18 cellular contexts compared by ENCODE assay signal in the genomic region with DNA sequence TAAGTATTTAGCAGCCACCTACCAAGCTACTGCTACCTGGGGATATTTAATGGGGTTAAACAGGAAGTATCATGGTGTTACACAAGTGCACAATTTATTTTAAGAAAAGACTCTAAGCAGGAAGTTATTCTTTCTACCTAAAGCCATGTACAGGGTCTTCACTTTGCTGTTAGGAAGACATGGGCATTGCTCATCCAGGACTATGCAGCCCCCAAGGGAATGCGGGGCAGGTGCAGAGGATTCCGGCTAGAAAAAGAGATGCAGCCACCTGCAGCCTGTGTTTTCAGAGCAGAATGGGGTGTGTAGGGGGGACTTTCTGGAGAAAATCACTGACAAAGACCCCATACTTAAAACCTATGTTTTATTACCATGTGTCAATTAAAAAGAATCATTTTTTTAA.
DNase-seq lines count a peak whose midpoint lies in the region; ATAC-seq and TF ChIP-seq lines count a peak whose summit lies in the region.
"Had no signal": no experiment of that assay in that cellular context is flagged by ENCODE, and none has a peak within 500 bp of the region (broad histone marks: within the 10 kb centered on the region; RNA-seq: fewer than 3 reads in every experiment).

No MANE protein-coding gene starts in this region.

- peaks cover 4% of the 10 kb centered on the region for H3K4me1 Mint-ChIP-seq in progenitor cell of endocrine pancreas (ENCODE audit: low read depth)
- H3K4me1 Mint-ChIP-seq in CD4-positive, alpha-beta T cell (ENCODE audit: low read depth) = no peaks in the 10 kb centered on the region

- peak overlapping the region; percentile 52 for H3K4me2 ChIP-seq in Loucy (ENCODE audit: low read depth, low read length, poor library complexity, severe bottlenecking)
- H3K4me2 ChIP-seq in OCI-LY7 (ENCODE audit: low read length) = peak overlapping the region; percentile 57

- no peaks in the 10 kb centered on the region for H3K27me3 Mint-ChIP-seq in progenitor cell of endocrine pancreas
- H3K27me3 Mint-ChIP-seq in CD4-positive, alpha-beta T cell = no peaks in the 10 kb centered on the region
- H3K27me3 Mint-ChIP-seq: CD4-positive, CD25-positive, alpha-beta regulatory T cell had no signal

- POLR2A ChIA-PET in OCI-LY7 (lab: Charles Lee) = no interaction called here
- POLR2A ChIA-PET in CD4-positive, alpha-beta T cell (lab: Charles Lee) = no interaction called here

- CTCF ChIA-PET in OCI-LY7 (lab: Charles Lee; ENCODE audit: unreplicated experiment) = no interaction called here
- CTCF ChIA-PET in CD4-positive, alpha-beta T cell (lab: Charles Lee) = no interaction called here

- H3K9me2 ChIP-seq in Loucy (replicated peaks; ENCODE audit: low read depth, low read length) = no peaks in the 10 kb centered on the region
- H3K9me2 ChIP-seq in OCI-LY7 (ENCODE audit: insufficient read depth, low read length) = no peaks in the 10 kb centered on the region

- H3F3A ChIP-seq in Loucy (ENCODE audit: low read depth) = peaks cover 4% of the 10 kb centered on the region; the same call in 1 of the 2 replicates

- no peaks in the 10 kb centered on the region for H4K20me1 ChIP-seq in Loucy (ENCODE audit: insufficient read depth, low read length, poor library complexity, severe bottlenecking)
- no peaks in the 10 kb centered on the region for H4K20me1 ChIP-seq in OCI-LY7 (ENCODE audit: insufficient read depth, low read length)

- TF ChIP-seq CTCF in Loucy (conservative IDR thresholded peaks at IDR 0.05; ENCODE audit: low read length) (no peak), OCI-LY7 (conservative IDR thresholded peaks at IDR 0.05; ENCODE audit: low read length) (no peak), progenitor cell of endocrine pancreas (IDR thresholded peaks at IDR 0.05; ENCODE audit: unreplicated experiment) (no peak)
- no peak for TF ChIP-seq CTCF in CD4-positive, alpha-beta T cell (IDR thresholded peaks at IDR 0.05)

- intact Hi-C loops in OCI-LY7 (cut with micrococcal nuclease; ENCODE audit: unreplicated experiment) = no loop called here
- intact Hi-C loops in CD4-positive, alpha-beta T cell (cut with DNase I, micrococcal nuclease) = no loop called here

- no peak overlapping the region for H3K4me3 Mint-ChIP-seq in progenitor cell of endocrine pancreas (ENCODE audit: low read depth)
- H3K4me3 Mint-ChIP-seq in CD4-positive, alpha-beta T cell = no peak overlapping the region
- H3K4me3 Mint-ChIP-seq: CD4-positive, CD25-positive, alpha-beta regulatory T cell had no signal

- peaks cover 3% of the 10 kb centered on the region; the same call in 1 of the 2 replicates for H3K9me3 ChIP-seq in Loucy (ENCODE audit: insufficient read depth, low read depth, low read length)
- H3K9me3 ChIP-seq in OCI-LY7 (ENCODE audit: low read length) = no peaks in the 10 kb centered on the region
- peaks cover 3% of the 10 kb centered on the region for H3K9me3 ChIP-seq in CD4-positive, alpha-beta T cell (ENCODE audit: control insufficient read depth, low read length)
- H3K9me3 ChIP-seq: Caco-2 had no signal

- H3K4me3 ChIP-seq in Loucy (ENCODE audit: low read length, poor library complexity, severe bottlenecking) (no peak overlapping the region), OCI-LY7 (ENCODE audit: low read depth, low read length, poor library complexity, severe bottlenecking) (peak overlapping the region; percentile 18)
- H3K4me3 ChIP-seq: GM23248 had no signal

- H3K27ac ChIP-seq in OCI-LY7 (ENCODE audit: low read depth, low read length, poor library complexity, severe bottlenecking) = peak overlapping the region; percentile 56
- no peak overlapping the region for H3K27ac ChIP-seq in CD4-positive, alpha-beta T cell (ENCODE audit: low read depth, low read length)
- H3K27ac ChIP-seq: GM23248, HL-60 had no signal

- no peak overlapping the region for H3K9ac ChIP-seq in Loucy (ENCODE audit: low read depth, low read length, poor library complexity, severe bottlenecking)
- H3K9ac ChIP-seq: GM23248 had no signal

- H2AFZ ChIP-seq in Loucy (ENCODE audit: low read length) (peak overlapping the region; percentile 73), OCI-LY7 (ENCODE audit: low read length) (peak overlapping the region; percentile 76)
- H2AFZ ChIP-seq: GM23248 had no signal

- no peaks in the 10 kb centered on the region for H3K27me3 ChIP-seq in Loucy (ENCODE audit: insufficient read depth, low read length, poor library complexity, severe bottlenecking)
- H3K27me3 ChIP-seq in CD4-positive, alpha-beta T cell (ENCODE audit: control insufficient read depth, insufficient read depth, low read length) = no peaks in the 10 kb centered on the region

- H3K79me2 ChIP-seq in Loucy (ENCODE audit: insufficient read depth, low read length) (no peaks in the 10 kb centered on the region), OCI-LY7 (ENCODE audit: insufficient read depth, low read depth, low read length) (no peaks in the 10 kb centered on the region)

- H3K4me1 ChIP-seq in Loucy (ENCODE audit: insufficient read depth, low read length, poor library complexity, severe bottlenecking) (peaks cover 61% of the 10 kb centered on the region), OCI-LY7 (ENCODE audit: insufficient read depth, low read length, poor library complexity, severe bottlenecking) (peaks cover 23% of the 10 kb centered on the region)
- H3K4me1 ChIP-seq: Caco-2 had no signal

- DNase-seq in NCI-H748 (lab: John Stamatoyannopoulos, UW; ENCODE audit: unreplicated experiment) (peak; percentile 6), NCI-H748 treated with DMSO at 0.1 percent for 48 hours (lab: John Stamatoyannopoulos, UW) (no peak), OCI-LY7 (ENCODE audit: low spot score) (peak; percentile 73), progenitor cell of endocrine pancreas (ENCODE audit: low spot score, unreplicated experiment) (no peak)
- no peak for DNase-seq in CD4-positive, alpha-beta T cell
- DNase-seq: ACHN; AML-193; C1 segment of cervical spinal cord; Caco-2; CD4-positive, CD25-positive, alpha-beta regulatory T cell; DMS153; DMS79; GDM1; GM23248; HCEC 1CT had no signal

- no peaks in the 10 kb centered on the region for H3K36me3 ChIP-seq in Loucy (ENCODE audit: insufficient read depth, low read length)
- H3K36me3 ChIP-seq in OCI-LY7 (ENCODE audit: insufficient read depth, low read length) = no peaks in the 10 kb centered on the region

- H3K36me3 Mint-ChIP-seq in progenitor cell of endocrine pancreas (ENCODE audit: insufficient read depth) = peaks cover 3% of the 10 kb centered on the region
- no peaks in the 10 kb centered on the region for H3K36me3 Mint-ChIP-seq in CD4-positive, alpha-beta T cell (ENCODE audit: low read depth)
- H3K36me3 Mint-ChIP-seq: CD4-positive, CD25-positive, alpha-beta regulatory T cell had no signal

- no peak for ATAC-seq in CD4-positive, alpha-beta T cell (ENCODE audit: poor library complexity)
- no peak for ATAC-seq in HG03442 (IDR thresholded peaks at IDR 0.05; ENCODE audit: unreplicated experiment)

- H3K27ac Mint-ChIP-seq in progenitor cell of endocrine pancreas = no peak overlapping the region
- H3K27ac Mint-ChIP-seq in CD4-positive, alpha-beta T cell = no peak overlapping the region
- H3K27ac Mint-ChIP-seq: CD4-positive, CD25-positive, alpha-beta regulatory T cell had no signal

- H3K9me3 Mint-ChIP-seq in progenitor cell of endocrine pancreas (ENCODE audit: low read depth) = peaks cover 12% of the 10 kb centered on the region
- H3K9me3 Mint-ChIP-seq in CD4-positive, alpha-beta T cell = no peaks in the 10 kb centered on the region

- BruUV-seq in OCI-LY7 (replicated peaks; lab: Mats Ljungman, UMichigan) = no TSS peak

Comparison
In these comparisons a context has a peak if more than half of its experiments do, and no peak if none do; other contexts are left out.
1. DNase-seq: peak in NCI-H748 (single experiment) and OCI-LY7 (single experiment); none in NCI-H748 treated with DMSO at 0.1 percent for 48 hours (single experiment), progenitor cell of endocrine pancreas (single experiment) and CD4-positive, alpha-beta T cell (0 of 10).